8 cellular contexts compared by ENCODE assay signal in genomic region chr11:65558002-65558784, GRCh38. TPM values are rescaled to one million over a fixed set of nuclear protein-coding genes. Genes with fewer than 3 reads are reported as not detected.
DNase-seq lines count a peak whose midpoint lies in the region; ATAC-seq and TF ChIP-seq lines count a peak whose summit lies in the region.

LTBP3 (minus strand) TSS chr11:65558359; CDS start chr11:65557959, 400 bp downstream.

- peak; percentile 10 for TF ChIP-seq POLR2A in prostate gland (IDR thresholded peaks at IDR 0.05)

- H3K4me1 Mint-ChIP-seq in CD8-positive, alpha-beta memory T cell: peaks cover 37 to 62% (median 44%) of the 10 kb centered on the region in 3 donors

- no peaks in the 10 kb centered on the region for H3K9me3 Mint-ChIP-seq in CD8-positive, alpha-beta memory T cell

- peak within 1 kb of the TSS; percentile 80 to 94 (median 91) for H3K4me3 Mint-ChIP-seq in CD8-positive, alpha-beta memory T cell

- peak in 4 of 5 donors; percentile 32 to 63 (median 40) for DNase-seq in CD8-positive, alpha-beta memory T cell
- peak in 1 of 2 experiments; percentile 44 for DNase-seq in HL-60 (ENCODE audit: low read depth in 1 of 2, low spot score in 1 of 2)
- peak; percentile 87 to 91 for DNase-seq in SJSA1 (ENCODE audit: low read depth in 1 of 2, low spot score in 2 of 2)
- DNase-seq in T47D (ENCODE audit: low read depth in 1 of 2, low spot score in 1 of 2): peak; percentile 90 to 93
- peak in 50 of 51 donors; percentile 37 to 88 (median 75) for DNase-seq in hypothalamus (lab: John Stamatoyannopoulos, UW)
- DNase-seq in prostate gland (ENCODE audit: low spot score): peak; percentile 70
- no peak for DNase-seq in NCI-H1048 (lab: John Stamatoyannopoulos, UW)

- in situ Hi-C loops in T47D (cut with HindIII; ENCODE audit: low pct_unique_long_range_greater_than_20kb, low sequenced_read_pairs): no loop called here

- CTCF ChIA-PET in CD8-positive, alpha-beta memory T cell (lab: Charles Lee): interaction anchor here (1.4 to 4.6 kb wide), 2 partner anchors 13 to 17 kb away, joined by 5 to 36 read pairs; partner anchors contain the start of gene ZNRD2

- H3K27ac ChIP-seq in CD8-positive, alpha-beta memory T cell (ENCODE audit: low read depth, low read length): peak within 1 kb of the TSS; percentile 54
- H3K27ac ChIP-seq in HL-60 (replicated peaks) (no peak within 1 kb of the TSS), SJSA1 (peak within 1 kb of the TSS; percentile 35), prostate gland (peak within 1 kb of the TSS; percentile 88 to 93)

- peaks cover 0 to 1% (median 0%) of the 10 kb centered on the region in 3 donors for H3K36me3 Mint-ChIP-seq in CD8-positive, alpha-beta memory T cell

- peaks cover 0 to 3% of the 10 kb centered on the region in 2 donors for H3K27me3 Mint-ChIP-seq in CD8-positive, alpha-beta memory T cell

- no peak for TF ChIP-seq CTCF in HL-60 (IDR thresholded peaks at IDR 0.05; ENCODE audit: insufficient read depth, low read length)
- TF ChIP-seq CTCF in prostate gland (IDR thresholded peaks at IDR 0.05): peak in 1 of 4 experiments; percentile 36

- intact Hi-C loops in prostate gland (cut with DNase I): no loop called here

- no peaks in the 10 kb centered on the region for H3K9me3 ChIP-seq in CD8-positive, alpha-beta memory T cell (ENCODE audit: low read length)
- H3K9me3 ChIP-seq in SJSA1 (replicated peaks): no peaks in the 10 kb centered on the region
- H3K9me3 ChIP-seq in prostate gland: no peaks in the 10 kb centered on the region

- peak within 1 kb of the TSS; percentile 84 to 97 (median 94) for H3K27ac Mint-ChIP-seq in CD8-positive, alpha-beta memory T cell

- H3K4me3 ChIP-seq in CD8-positive, alpha-beta memory T cell (ENCODE audit: low read length): peak within 1 kb of the TSS; percentile 53
- H3K4me3 ChIP-seq in HL-60 (replicated peaks; ENCODE audit: insufficient read depth, low read length): peak within 1 kb of the TSS; percentile 26
- H3K4me3 ChIP-seq in SJSA1: peak within 1 kb of the TSS; percentile 42
- peak within 1 kb of the TSS; percentile 59 to 61 for H3K4me3 ChIP-seq in prostate gland

- POLR2A ChIA-PET in CD8-positive, alpha-beta memory T cell (lab: Charles Lee): interaction anchor here (0.5 to 1.0 kb wide), 3 partner anchors 14 to 185 kb away, joined by 3 to 11 read pairs (median 3); partner anchors contain the start of gene FAM89B

- no peaks in the 10 kb centered on the region for H3K36me3 ChIP-seq in CD8-positive, alpha-beta memory T cell (ENCODE audit: insufficient read depth, low read length)
- H3K36me3 ChIP-seq in SJSA1 (no peaks in the 10 kb centered on the region), prostate gland (no peaks in the 10 kb centered on the region)

- no peaks in the 10 kb centered on the region for H3K27me3 ChIP-seq in CD8-positive, alpha-beta memory T cell (ENCODE audit: insufficient read depth, low read length, poor library complexity, severe bottlenecking)
- H3K27me3 ChIP-seq in HL-60 (ENCODE audit: insufficient read depth, poor library complexity, severe bottlenecking) (no peaks in the 10 kb centered on the region), SJSA1 (replicated peaks) (no peaks in the 10 kb centered on the region), prostate gland (replicated peaks; ENCODE audit: insufficient read depth) (no peaks in the 10 kb centered on the region)

- no peak for ATAC-seq in HG03342 (IDR thresholded peaks at IDR 0.05; ENCODE audit: unreplicated experiment)

- under 1% methylated on average over 71 of the region's 77 CpGs for WGBS in prostate gland

- peaks cover 59% of the 10 kb centered on the region for H3K4me1 ChIP-seq in CD8-positive, alpha-beta memory T cell (ENCODE audit: insufficient read depth, low read length)
- H3K4me1 ChIP-seq in SJSA1 (replicated peaks) (peaks cover 72% of the 10 kb centered on the region), prostate gland (replicated peaks) (peaks cover 13% of the 10 kb centered on the region)

RNA-seq across cellular contexts. Expression of gene LTBP3, which starts in this region (rescaled TPM):
- total RNA-seq in CD8-positive, alpha-beta memory T cell: 10 to 100 TPM; 33.2 to 35.4 TPM
- polyA plus RNA-seq in CD8-positive, alpha-beta memory T cell: 17.9 TPM
- 22.9 and 52.0 TPM in 2 replicates for total RNA-seq in SJSA1 (2014; rRNA removed; shearing (Covaris generic))
- total RNA-seq in prostate gland: 100 to 1,000 TPM; 220 to 234 TPM
